In the genomic region with DNA sequence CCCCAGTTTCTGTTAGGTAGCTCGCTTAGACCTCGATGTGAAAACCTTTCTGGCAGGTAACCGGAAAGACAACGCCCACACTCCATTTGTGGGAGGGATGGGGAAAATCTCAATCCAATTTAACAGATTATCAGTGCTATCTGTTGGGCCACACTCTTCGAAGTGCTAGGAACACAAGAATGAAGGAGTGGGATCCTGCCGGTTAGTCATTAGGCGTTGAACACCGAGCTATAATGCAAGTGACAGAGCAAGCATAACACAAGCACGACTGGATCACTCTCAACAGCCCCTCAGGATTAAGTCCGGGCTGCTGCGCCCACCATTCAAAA, we compare ENCODE assay signal across 9 cellular contexts. TPM values are rescaled to one million over a fixed set of nuclear protein-coding genes. Genes with fewer than 3 reads are reported as not detected.
DNase-seq lines count a peak whose midpoint lies in the region; ATAC-seq, FAIRE-seq and TF ChIP-seq lines count a peak whose summit lies in the region.
"Had no signal": no experiment of that assay in that cellular context is flagged by ENCODE, and none has a peak within 500 bp of the region (broad histone marks: within the 10 kb centered on the region; RNA-seq: fewer than 3 reads in every experiment).

No MANE protein-coding gene starts in this region.

- H3K4me3 ChIP-seq in PC-9 (peak overlapping the region; percentile 78), rectal smooth muscle tissue (ENCODE audit: low read length) (peak overlapping the region; percentile 99)

- no peaks in the 10 kb centered on the region for H3K9me2 ChIP-seq in PC-9 (ENCODE audit: insufficient read depth)

- POLR2A ChIA-PET in PC-9 (lab: Charles Lee; ENCODE audit: unreplicated experiment) = interaction anchor here (0.6 kb wide), 2 partner anchors 378 to 1165 kb away, joined by 3 read pairs; no protein-coding TSS in a partner anchor
- POLR2A ChIA-PET in GM10248 (lab: Yijun Ruan, JAX) = no interaction called here

- H4K20me1 ChIP-seq in PC-9 (ENCODE audit: insufficient read depth) = peaks cover 16% of the 10 kb centered on the region

- no peaks in the 10 kb centered on the region for H3K9me3 ChIP-seq in PC-9 (ENCODE audit: insufficient read depth, low read depth)

- H3K27me3 ChIP-seq in PC-9 (ENCODE audit: insufficient read depth, low read depth) (no peaks in the 10 kb centered on the region), rectal smooth muscle tissue (ENCODE audit: control insufficient read depth, insufficient read depth, low read length) (no peaks in the 10 kb centered on the region)

- H3K79me2 ChIP-seq in PC-9 (ENCODE audit: low read depth) = peaks cover 36% of the 10 kb centered on the region

- CTCF ChIA-PET in PC-9 (lab: Charles Lee) (no interaction called here), GM10248 (lab: Yijun Ruan, JAX) (interaction anchor here (0.6 to 1.4 kb wide), 2 partner anchors 39 to 139 kb away, joined by 3 read pairs; partner anchors contain the start of genes CDCA8 and MEAF6)

- peak overlapping the region; percentile 96 for H3K9ac ChIP-seq in rectal smooth muscle tissue (ENCODE audit: low read length)

- H3K27ac ChIP-seq in PC-9 = peak overlapping the region; percentile 41; the same call in 1 of the 2 replicates
- H3K27ac ChIP-seq in rectal smooth muscle tissue (ENCODE audit: low read depth, low read length) = peak overlapping the region; percentile 95

- H3K36me3 ChIP-seq in PC-9 (ENCODE audit: low read depth) = no peaks in the 10 kb centered on the region
- H3K36me3 ChIP-seq in rectal smooth muscle tissue (ENCODE audit: control insufficient read depth, insufficient read depth, low read length) = peaks cover 10% of the 10 kb centered on the region

- H3K4me1 ChIP-seq in PC-9 (replicated peaks; ENCODE audit: insufficient read depth) = peaks cover 16% of the 10 kb centered on the region
- peaks cover 21% of the 10 kb centered on the region for H3K4me1 ChIP-seq in rectal smooth muscle tissue (ENCODE audit: control insufficient read depth, insufficient read depth, low read length)

- H3F3A ChIP-seq in PC-9 (ENCODE audit: insufficient read depth, low read depth) = peaks cover 9% of the 10 kb centered on the region; the same call in 1 of the 2 replicates

- DNase-seq in GM19239 (ENCODE audit: insufficient read length, low spot score) = no peak
- no peak for DNase-seq in PC-9
- DNase-seq in midbrain (lab: John Stamatoyannopoulos, UW) = no peak
- DNase-seq in amniotic stem cell (lab: John Stamatoyannopoulos, UW) = no peak
- DNase-seq in GM10248 (ENCODE audit: extremely low spot score) = no peak

- peak overlapping the region; percentile 99 for H3K4me2 ChIP-seq in PC-9

- TSS peak; percentile 42 for BruUV-seq in PC-9 (replicated peaks; lab: Mats Ljungman, UMichigan)

- peak; percentile 20 for ATAC-seq in esophagus mucosa
- ATAC-seq in GM21619 (IDR thresholded peaks at IDR 0.05; ENCODE audit: unreplicated experiment) = no peak

- intact Hi-C loops in PC-9 (cut with micrococcal nuclease; ENCODE audit: unreplicated experiment) = loop anchor here (5.0 kb wide), 1 partner anchor 76 kb away; no protein-coding TSS in a partner anchor

- TF ChIP-seq CTCF in PC-9 (conservative IDR thresholded peaks at IDR 0.05) (no peak), GM10248 (IDR thresholded peaks at IDR 0.05; ENCODE audit: control extremely low read depth, extremely low read depth, low read depth, missing control alignments) (no peak)

- H2AFZ ChIP-seq in PC-9 = peak overlapping the region; percentile 74

- peak; percentile 8 for FAIRE-seq in GM19239 (lab: Jason Lieb, UNC)

RNA-seq across cellular contexts. Expression of gene SNIP1, which starts 0.5 kb away (rescaled TPM):
- total RNA-seq in PC-9 (2021) (23.5 and 32.5 TPM in 2 replicates), esophagus mucosa (8.7 TPM)

RNA-seq across cellular contexts. Expression of gene DNALI1, which starts 3.2 kb away (rescaled TPM):
- not detected in 2 replicates for total RNA-seq in PC-9 (2021)
- 0.16 TPM for total RNA-seq in esophagus mucosa
- total RNA-seq: T-helper 1 cell treated with Interleukin-12 subunit alpha and Interleukin-12 subunit beta and Interleukin-4 antibody, amounts not matched to agents 30 ng/mL and 1 ng/mL, for 36 hours had no signal

RNA-seq across cellular contexts. Expression of gene MEAF6, which starts 39.0 kb away (rescaled TPM):
- total RNA-seq in PC-9 (2021) (72.3 and 88.7 TPM in 2 replicates), esophagus mucosa (32.7 TPM)

RNA-seq across cellular contexts. Expression of gene GNL2, which starts 42.2 kb away (rescaled TPM):
- total RNA-seq in PC-9 (2021) = 51.3 and 51.9 TPM in 2 replicates
- total RNA-seq in esophagus mucosa = 28.6 TPM
